ENCODE assay signal across 22 cellular contexts in genomic region chr11:126871792-126872191, GRCh38.
DNase-seq lines count a peak whose midpoint lies in the region; ATAC-seq and TF ChIP-seq lines count a peak whose summit lies in the region.
"Had no signal": no experiment of that assay in that cellular context is flagged by ENCODE, and none has a peak within 500 bp of the region (broad histone marks: within the 10 kb centered on the region; RNA-seq: fewer than 3 reads in every experiment).

No MANE protein-coding gene starts in this region.

- no peaks in the 10 kb centered on the region for H3K9me2 ChIP-seq in SK-N-SH

- in situ Hi-C loops in ACHN (cut with HindIII; ENCODE audit: low pct_ligation_motif_present, low pct_unique_long_range_greater_than_20kb, low sequenced_read_pairs): no loop called here

- CTCF ChIA-PET in SK-N-SH (lab: Yijun Ruan, JAX) (no interaction called here), WTC11 (lab: Charles Lee) (interaction anchor here (2.4 kb wide), 1 partner anchor 118 kb away, joined by 7 read pairs; no protein-coding TSS in a partner anchor)

- H3K9me3 ChIP-seq in mucosa of descending colon: no peaks in the 10 kb centered on the region
- H3K9me3 ChIP-seq in SK-N-SH: no peaks in the 10 kb centered on the region

- DNase-seq in ACHN (peak; percentile 21), HT-29 (ENCODE audit: low spot score) (peak; percentile 69), glomerular visceral epithelial cell (ENCODE audit: extremely low spot score) (peak; percentile 11), mucosa of descending colon (no peak), SK-N-SH (no peak), WTC11 (ENCODE audit: low spot score) (no peak)
- DNase-seq in activated CD4-positive, alpha-beta T cell treated with anti-CD3 and anti-CD28 coated beads for 48 hours: no peak
- DNase-seq: CD8-positive, alpha-beta T cell; DMS79; H7; HFFc6; NCI-H1105; NCI-H1694 treated with DMSO at 0.1 percent for 48 hours; NCI-H2107; NCI-H2227 treated with DMSO at 0.1 percent for 48 hours; NCI-H510A treated with DMSO at 0.1 percent for 48 hours; NCI-H774; SHP77 had no signal

- peaks cover 21% of the 10 kb centered on the region for H3K9me3 Mint-ChIP-seq in WTC11
- H3K9me3 Mint-ChIP-seq: CD8-positive, alpha-beta T cell; HFFc6 had no signal

- H3K4me3 ChIP-seq in mucosa of descending colon: no peak overlapping the region
- no peak overlapping the region for H3K4me3 ChIP-seq in SK-N-SH (ENCODE audit: low read depth in 2 of 2, low read length in 1 of 2)
- H3K4me3 ChIP-seq: BLaER1 treated with 17β-estradiol and CSF1 and Interleukin-3, amounts not matched to agents 10 nM and 100 nM; SK-N-MC had no signal

- H3K4me3 Mint-ChIP-seq in WTC11: no peak overlapping the region
- H3K4me3 Mint-ChIP-seq: CD8-positive, alpha-beta T cell; HFFc6 had no signal

- H3F3A ChIP-seq in SK-N-SH (replicated peaks; ENCODE audit: insufficient read depth): no peaks in the 10 kb centered on the region

- H3K36me3 ChIP-seq in mucosa of descending colon (ENCODE audit: low read depth): no peaks in the 10 kb centered on the region
- no peaks in the 10 kb centered on the region for H3K36me3 ChIP-seq in SK-N-SH (replicated peaks in 1 of 2; ENCODE audit: control insufficient read depth in 1 of 2, insufficient read depth in 2 of 2, low read length in 1 of 2)
- H3K36me3 ChIP-seq: BLaER1 treated with 17β-estradiol and CSF1 and Interleukin-3, amounts not matched to agents 10 nM and 100 nM had no signal

- no peaks in the 10 kb centered on the region; the same call in 1 of the 2 replicates for H3K27me3 Mint-ChIP-seq in WTC11 (ENCODE audit: low read depth)

- TF ChIP-seq RAD21 in SK-N-SH (IDR thresholded peaks at IDR 0.05; ENCODE audit: low read length): no peak

- ATAC-seq in mucosa of descending colon: peak; percentile 72
- no peak for ATAC-seq in GM18502 (IDR thresholded peaks at IDR 0.05; ENCODE audit: poor library complexity, unreplicated experiment)
- ATAC-seq in WTC11: no peak
- ATAC-seq: CD8-positive, alpha-beta T cell had no signal

- peaks cover 17% of the 10 kb centered on the region for H3K36me3 Mint-ChIP-seq in WTC11
- H3K36me3 Mint-ChIP-seq: CD8-positive, alpha-beta T cell had no signal

- no peak overlapping the region for H2AFZ ChIP-seq in SK-N-SH (ENCODE audit: low read depth)

- no peaks in the 10 kb centered on the region for H3K27me3 ChIP-seq in SK-N-SH (ENCODE audit: insufficient read depth)
- H3K27me3 ChIP-seq: BLaER1 treated with 17β-estradiol and CSF1 and Interleukin-3, amounts not matched to agents 10 nM and 100 nM had no signal

- H3K27ac ChIP-seq in SK-N-SH (ENCODE audit: low read depth in 2 of 2, low read length in 1 of 2): no peak overlapping the region
- H3K27ac ChIP-seq: BLaER1 treated with 17β-estradiol and CSF1 and Interleukin-3, amounts not matched to agents 10 nM and 100 nM; HL-60; SK-N-MC had no signal

- intact Hi-C loops in mucosa of descending colon (cut with DNase I, micrococcal nuclease): no loop called here

- H3K27ac Mint-ChIP-seq in WTC11: no peak overlapping the region
- H3K27ac Mint-ChIP-seq: CD8-positive, alpha-beta T cell; HFFc6 had no signal

- no peak overlapping the region for H3K4me2 ChIP-seq in SK-N-SH
- H3K4me2 ChIP-seq: BLaER1 treated with 17β-estradiol and CSF1 and Interleukin-3, amounts not matched to agents 10 nM and 100 nM had no signal

- TF ChIP-seq EP300 in SK-N-SH (IDR thresholded peaks at IDR 0.05; ENCODE audit: borderline replicate concordance in 1 of 2, low read depth in 1 of 2, low read length in 1 of 2): no peak

- H3K79me2 ChIP-seq in SK-N-SH (ENCODE audit: insufficient read depth): no peaks in the 10 kb centered on the region

- H3K4me1 ChIP-seq in mucosa of descending colon (ENCODE audit: low read depth) (no peaks in the 10 kb centered on the region), SK-N-SH (ENCODE audit: control insufficient read depth in 1 of 2, insufficient read depth in 2 of 2, low read depth in 1 of 2, low read length in 1 of 2) (no peaks in the 10 kb centered on the region)
- H3K4me1 ChIP-seq: BLaER1 treated with 17β-estradiol and CSF1 and Interleukin-3, amounts not matched to agents 10 nM and 100 nM had no signal

- no peak for TF ChIP-seq CTCF in mucosa of descending colon (IDR thresholded peaks at IDR 0.05)
- no peak for TF ChIP-seq CTCF in SK-N-SH (IDR thresholded peaks at IDR 0.05)
- no peak for TF ChIP-seq CTCF in WTC11 (IDR thresholded peaks at IDR 0.05)

- no peaks in the 10 kb centered on the region for H4K20me1 ChIP-seq in SK-N-SH (ENCODE audit: insufficient read depth)
- H4K20me1 ChIP-seq: BLaER1 treated with 17β-estradiol and CSF1 and Interleukin-3, amounts not matched to agents 10 nM and 100 nM had no signal

- POLR2A ChIA-PET in SK-N-SH (lab: Yijun Ruan, JAX): no interaction called here
- POLR2A ChIA-PET in WTC11 (lab: Charles Lee): no interaction called here

- H3K9ac ChIP-seq in SK-N-SH: no peak overlapping the region
- H3K9ac ChIP-seq: BLaER1 treated with 17β-estradiol and CSF1 and Interleukin-3, amounts not matched to agents 10 nM and 100 nM had no signal

- no peaks in the 10 kb centered on the region for H3K4me1 Mint-ChIP-seq in WTC11

TF ChIP-seq in SK-N-SH, 30 proteins besides CTCF, POLR2A, EP300 and RAD21 (continues in another document):
- TF ChIP-seq NRF1 (IDR thresholded peaks at IDR 0.05; ENCODE audit: low read depth, low read length): no peak
- no peak for TF ChIP-seq MXI1 (IDR thresholded peaks at IDR 0.05; ENCODE audit: low read depth, low read length)
- no peak for TF ChIP-seq RXRA (IDR thresholded peaks at IDR 0.05; ENCODE audit: borderline replicate concordance, low read depth)
- TF ChIP-seq, protein P1, sequence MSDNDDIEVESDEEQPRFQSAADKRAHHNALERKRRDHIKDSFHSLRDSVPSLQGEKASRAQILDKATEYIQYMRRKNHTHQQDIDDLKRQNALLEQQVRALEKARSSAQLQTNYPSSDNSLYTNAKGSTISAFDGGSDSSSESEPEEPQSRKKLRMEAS (IDR thresholded peaks at IDR 0.05; ENCODE audit: low read depth): no peak
- TF ChIP-seq SMC3 (IDR thresholded peaks at IDR 0.05; ENCODE audit: low read depth, low read length): no peak
- TF ChIP-seq EZH2phosphoT487 (IDR thresholded peaks at IDR 0.05; ENCODE audit: borderline replicate concordance, low read depth): no peak

TF ChIP-seq in WTC11, 78 proteins besides CTCF, POLR2A, EP300 and RAD21 (continues in another document):
- no peak for TF ChIP-seq ZNF416 (CRISPR knock-in tag; IDR thresholded peaks at IDR 0.05)
- TF ChIP-seq IRF1 (CRISPR knock-in tag; IDR thresholded peaks at IDR 0.05): no peak
- TF ChIP-seq GRHL2 (CRISPR knock-in tag; IDR thresholded peaks at IDR 0.05; ENCODE audit: insufficient replicate concordance, severe bottlenecking): no peak
- no peak for TF ChIP-seq TEAD4 (CRISPR knock-in tag; IDR thresholded peaks at IDR 0.05)
- no peak for TF ChIP-seq ZNF423 (CRISPR knock-in tag; IDR thresholded peaks at IDR 0.05)
- TF ChIP-seq AR (CRISPR knock-in tag; IDR thresholded peaks at IDR 0.05): no peak
- no peak for TF ChIP-seq RELA (CRISPR knock-in tag; IDR thresholded peaks at IDR 0.05; ENCODE audit: borderline replicate concordance)
- TF ChIP-seq PREB (CRISPR knock-in tag; IDR thresholded peaks at IDR 0.05; ENCODE audit: borderline replicate concordance): no peak
- TF ChIP-seq E2F1 (CRISPR knock-in tag; IDR thresholded peaks at IDR 0.05): no peak

Comparison
In these comparisons a context has a peak if more than half of its experiments do, and no peak if none do; other contexts are left out.
1. DNase-seq: peak in ACHN (single experiment), HT-29 (single experiment) and glomerular visceral epithelial cell (single experiment); none in mucosa of descending colon (0 of 3), activated CD4-positive, alpha-beta T cell treated with anti-CD3 and anti-CD28 coated beads for 48 hours (single experiment), SK-N-SH (single experiment) and WTC11 (single experiment).